Comparison of ENCODE assay signal across 31 cellular contexts in genomic region chr6:81741689-81742088, GRCh38.
"Had no signal": no experiment of that assay in that cellular context is flagged by ENCODE, and none has a peak within 500 bp of the region (broad histone marks: within the 10 kb centered on the region; RNA-seq: fewer than 3 reads in every experiment).

No MANE protein-coding gene starts in this region.

- H3K27me3 ChIP-seq: adrenal gland had no signal

- H3K36me3 ChIP-seq: adrenal gland, WERI-Rb-1 had no signal

- DNase-seq: activated CD4-positive, alpha-beta memory T cell treated with anti-CD3 and anti-CD28 coated beads, Interleukin-2, amount 10 ng/mL, durations not matched to agents 7 days and 5 days; activated CD4-positive, alpha-beta T cell treated with anti-CD3 and anti-CD28 coated beads for 1 hour; activated CD4-positive, alpha-beta T cell treated with anti-CD3 and anti-CD28 coated beads for 36 hours; activated CD4-positive, alpha-beta T cell treated with anti-CD3 and anti-CD28 coated beads for 48 hours; activated CD4-positive, alpha-beta T cell treated with anti-CD3 and anti-CD28 coated beads, Interleukin-2, amount 10 ng/mL, durations not matched to agents 7 days and 5 days; activated CD4-positive, alpha-beta T cell treated with anti-CD3 and anti-CD28 coated beads, Interleukin-2, amount 50 U/mL, for 48 hours; activated CD4-positive, CD25-positive, alpha-beta regulatory T cell; activated CD8-positive, alpha-beta memory T cell treated with anti-CD3 and anti-CD28 coated beads for 24 hours; activated CD8-positive, alpha-beta memory T cell treated with anti-CD3 and anti-CD28 coated beads, Interleukin-2, amount 10 ng/mL, durations not matched to agents 7 days and 5 days; activated CD8-positive, alpha-beta memory T cell treated with anti-CD3 and anti-CD28 coated beads, Interleukin-2, amount 50 U/mL, for 48 hours; activated CD8-positive, alpha-beta T cell treated with anti-CD3 and anti-CD28 coated beads, Interleukin-2, amount 10 ng/mL, durations not matched to agents 7 days and 5 days; activated effector memory CD4-positive, alpha-beta T cell treated with anti-CD3 and anti-CD28 coated beads, Interleukin-2, amount 50 U/mL, for 16 hours; activated gamma-delta T cell treated with Interleukin-2 at 50 U/mL for 16 hours; activated naive CD4-positive, alpha-beta T cell; activated naive CD4-positive, alpha-beta T cell treated with anti-CD3 and anti-CD28 coated beads for 36 hours; activated naive CD4-positive, alpha-beta T cell treated with anti-CD3 and anti-CD28 coated beads, Interleukin-2, amount 50 U/mL, for 16 hours; activated naive CD8-positive, alpha-beta T cell treated with anti-CD3 and anti-CD28 coated beads for 36 hours; activated T-cell treated with anti-CD3 and anti-CD28 coated beads, Interleukin-2, amount 50 U/mL, for 24 hours; activated T-cell treated with anti-CD3 and anti-CD28 coated beads, Interleukin-2, amount 50 U/mL, for 72 hours; adrenal gland; amniotic stem cell; aorta; central memory CD4-positive, alpha-beta T cell; T-helper 1 cell; T-helper 2 cell; T-helper 9 cell; WERI-Rb-1 had no signal

- ATAC-seq: activated CD4-positive, alpha-beta T cell treated with anti-CD3 and anti-CD28 coated beads for 36 hours; activated CD4-positive, CD25-positive, alpha-beta regulatory T cell treated with anti-CD3 and anti-CD28 coated beads, Interleukin-2, amount 50 U/mL, for 24 hours; activated CD8-positive, alpha-beta memory T cell treated with anti-CD3 and anti-CD28 coated beads, Interleukin-2, amount 10 ng/mL, durations not matched to agents 7 days and 5 days; activated CD8-positive, alpha-beta T cell treated with anti-CD3 and anti-CD28 coated beads, Interleukin-2, amount 10 ng/mL, durations not matched to agents 7 days and 5 days; activated naive CD4-positive, alpha-beta T cell treated with anti-CD3 and anti-CD28 coated beads, Interleukin-2, amount 50 U/mL, for 72 hours; activated T-cell treated with anti-CD3 and anti-CD28 coated beads, Interleukin-2, amount 50 U/mL, for 72 hours; activated T-helper 17 cell treated with anti-CD3 and anti-CD28 coated beads, Interleukin-2, amount 50 U/mL, for 72 hours; WTC11 had no signal

- H3K9me3 ChIP-seq: adrenal gland had no signal

- H3K27ac ChIP-seq: adrenal gland, WERI-Rb-1 had no signal

- H3K4me1 ChIP-seq: adrenal gland had no signal

- H3K4me3 ChIP-seq: adrenal gland had no signal
